In the genomic region with DNA sequence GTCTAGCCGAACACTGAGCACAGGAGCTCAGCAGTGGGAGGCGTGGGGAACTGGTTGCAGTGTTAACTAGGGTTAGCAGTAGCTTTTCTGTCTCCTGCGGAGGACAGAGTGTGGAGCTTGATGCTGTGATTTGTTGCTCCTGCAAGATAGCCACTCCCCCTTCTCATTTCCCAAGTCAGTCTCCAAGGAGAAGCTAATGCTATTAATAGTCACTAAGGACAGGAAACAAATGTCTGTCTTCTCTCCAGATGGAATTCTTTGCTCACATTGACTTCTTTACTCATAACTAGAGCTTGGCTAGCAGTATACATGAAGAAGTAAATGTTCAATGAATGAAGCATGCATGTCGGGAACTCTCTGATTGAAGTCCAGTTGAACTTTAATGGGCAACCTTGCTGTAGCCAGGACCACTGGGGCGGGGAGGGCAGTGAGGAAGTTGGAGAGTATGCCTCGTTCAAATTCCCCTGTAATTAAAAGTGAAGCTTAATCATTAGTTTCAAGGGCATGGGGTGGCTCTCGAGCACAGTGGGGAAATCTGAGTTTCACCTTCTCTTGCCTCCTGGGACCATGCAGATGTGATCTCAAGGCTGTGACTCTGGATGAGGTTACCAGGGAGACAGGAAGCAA, we compare ENCODE assay signal across 13 cellular contexts.
DNase-seq lines count a peak whose midpoint lies in the region; ATAC-seq, FAIRE-seq and TF ChIP-seq lines count a peak whose summit lies in the region.
"Had no signal": no experiment of that assay in that cellular context is flagged by ENCODE, and none has a peak within 500 bp of the region (broad histone marks: within the 10 kb centered on the region; RNA-seq: fewer than 3 reads in every experiment).

No MANE protein-coding gene starts in this region.

- no peak for TF ChIP-seq POLR2A in testis (IDR thresholded peaks at IDR 0.05)

- peak; percentile 49 for FAIRE-seq in keratinocyte (lab: Jason Lieb, UNC)

- H3K79me2 ChIP-seq in keratinocyte (ENCODE audit: control insufficient read depth, insufficient read depth, low read length) = peaks cover 2% of the 10 kb centered on the region

- H4K20me1 ChIP-seq in keratinocyte (ENCODE audit: control insufficient read depth, extremely low read depth, insufficient read depth, low read length) = no peaks in the 10 kb centered on the region

- H3K4me2 ChIP-seq in keratinocyte (ENCODE audit: control insufficient read depth, extremely low read depth, insufficient read depth, low read depth, low read length) = no peak overlapping the region

- H3K9me3 ChIP-seq in keratinocyte (ENCODE audit: control insufficient read depth, low read depth, low read length) (no peaks in the 10 kb centered on the region), testis (no peaks in the 10 kb centered on the region)

- H3K27ac ChIP-seq in keratinocyte (ENCODE audit: control insufficient read depth, insufficient read depth, low read length) (no peak overlapping the region), testis (no peak overlapping the region)
- H3K27ac ChIP-seq: HL-60, SK-N-MC had no signal

- H3K9ac ChIP-seq in keratinocyte (ENCODE audit: control insufficient read depth, extremely low read depth, insufficient read depth, low read length) = no peak overlapping the region

- WGBS in testis, 2 donors = 31 to 40% methylated on average over 6 to 7 of the region's 7 CpGs

- H3K4me3 ChIP-seq in choroid plexus epithelial cell (ENCODE audit: low read depth, low read length) (no peak overlapping the region), keratinocyte (ENCODE audit: control insufficient read depth in 2 of 3, extremely low read depth in 1 of 3, insufficient read depth in 2 of 3, low read depth in 1 of 3, low read length in 3 of 3) (no peak overlapping the region), testis (no peak overlapping the region)
- H3K4me3 ChIP-seq: SK-N-MC had no signal

- H3K27me3 ChIP-seq in keratinocyte (ENCODE audit: control insufficient read depth, extremely low read depth, insufficient read depth, low read length) (peaks cover 3% of the 10 kb centered on the region), testis (no peaks in the 10 kb centered on the region)

- H2AFZ ChIP-seq in keratinocyte (ENCODE audit: control insufficient read depth, low read length) = no peak overlapping the region

- dilution Hi-C loops in keratinocyte (cut with MboI; ENCODE audit: extremely low pct_ligation_motif_present, low sequenced_read_pairs) = no loop called here

- H3K36me3 ChIP-seq in keratinocyte (ENCODE audit: control insufficient read depth in 2 of 2, extremely low read depth in 1 of 2, insufficient read depth in 2 of 2, low read length in 2 of 2) (no peaks in the 10 kb centered on the region), testis (ENCODE audit: low read depth, missing control alignments) (no peaks in the 10 kb centered on the region)

- DNase-seq in HCEC 1CT (peak; percentile 57), choroid plexus epithelial cell (ENCODE audit: low read depth) (peak; percentile 83), keratinocyte (ENCODE audit: low read depth, low spot score) (no peak), testis (peak; percentile 38), DMS53 treated with DMSO at 0.1 percent for 48 hours (lab: John Stamatoyannopoulos, UW; ENCODE audit: unreplicated experiment) (no peak)
- DNase-seq: activated CD4-positive, alpha-beta T cell treated with anti-CD3 and anti-CD28 coated beads for 4 hours; activated gamma-delta T cell; cortex of kidney had no signal

- H3K9me1 ChIP-seq in keratinocyte (ENCODE audit: control insufficient read depth, extremely low read depth, insufficient read depth, low read length) = no peaks in the 10 kb centered on the region

- intact Hi-C loops in testis (cut with DNase I; ENCODE audit: low total_unique reads) = loop anchor here (10.0 kb wide), 1 partner anchor 206 kb away; the partner anchor contains the start of gene NHS

- ATAC-seq in HG03342 (IDR thresholded peaks at IDR 0.05; ENCODE audit: unreplicated experiment) (no peak), GM21528 (IDR thresholded peaks at IDR 0.05; ENCODE audit: low FRiP score, unreplicated experiment) (no peak), GM19351 (IDR thresholded peaks at IDR 0.05; ENCODE audit: unreplicated experiment) (no peak)

- peaks cover 6% of the 10 kb centered on the region for H3K4me1 ChIP-seq in keratinocyte (ENCODE audit: control insufficient read depth, extremely low read depth, insufficient read depth, low read length)
- H3K4me1 ChIP-seq in testis = peaks cover 12% of the 10 kb centered on the region

- TF ChIP-seq CTCF in choroid plexus epithelial cell (conservative IDR thresholded peaks at IDR 0.05; ENCODE audit: low read depth, low read length) (no peak), keratinocyte (optimal IDR thresholded peaks at IDR 0.05 in 1 of 3, IDR thresholded peaks at IDR 0.05 in 1 of 3, conservative IDR thresholded peaks at IDR 0.05 in 1 of 3; ENCODE audit: extremely low read depth in 1 of 3, insufficient read depth in 2 of 3, low read length in 3 of 3) (no peak), testis (IDR thresholded peaks at IDR 0.05) (no peak)

Comparison
In these comparisons a context has a peak if more than half of its experiments do, and no peak if none do; other contexts are left out.
1. DNase-seq: peak in HCEC 1CT (single experiment), choroid plexus epithelial cell (single experiment) and testis (single experiment); none in keratinocyte (single experiment) and DMS53 treated with DMSO at 0.1 percent for 48 hours (single experiment).